11 cellular contexts compared by ENCODE assay signal in genomic region chr5:179837076-179838011, GRCh38. TPM values are rescaled to one million over a fixed set of nuclear protein-coding genes. Genes with fewer than 3 reads are reported as not detected.
DNase-seq lines count a peak whose midpoint lies in the region; ATAC-seq and TF ChIP-seq lines count a peak whose summit lies in the region.
"Had no signal": no experiment of that assay in that cellular context is flagged by ENCODE, and none has a peak within 500 bp of the region (broad histone marks: within the 10 kb centered on the region; RNA-seq: fewer than 3 reads in every experiment).

No MANE protein-coding gene starts in this region.

- intact Hi-C loops in Calu3 (cut with micrococcal nuclease; ENCODE audit: unreplicated experiment), result no loop called here
- intact Hi-C loops in posterior vena cava (cut with DNase I), result no loop called here

- H3K27ac Mint-ChIP-seq in Calu3 (ENCODE audit: unreplicated experiment) (peak overlapping the region; percentile 72), T-helper 17 cell (peak overlapping the region; percentile 96)

- H2AFZ ChIP-seq in fibroblast of lung (ENCODE audit: low read length), result no peak overlapping the region

- BruUV-seq in Calu3 (replicated peaks; lab: Mats Ljungman, UMichigan), result no TSS peak

- H3K27ac ChIP-seq in fibroblast of lung (ENCODE audit: insufficient read depth, low read length), result peak overlapping the region; percentile 14

- peaks cover 4% of the 10 kb centered on the region for H3K79me2 ChIP-seq in fibroblast of lung (ENCODE audit: control insufficient read depth, insufficient read depth, low read length)

- H3K4me1 ChIP-seq in fibroblast of lung (ENCODE audit: control insufficient read depth, extremely low read depth, insufficient read depth, low read length), result peaks cover 4% of the 10 kb centered on the region

- peaks cover 40% of the 10 kb centered on the region for H3K36me3 ChIP-seq in fibroblast of lung (ENCODE audit: control insufficient read depth, insufficient read depth, low read length)

- peaks cover 24% of the 10 kb centered on the region for H3K4me1 Mint-ChIP-seq in Calu3 (ENCODE audit: low read depth, unreplicated experiment)
- peaks cover 15% of the 10 kb centered on the region for H3K4me1 Mint-ChIP-seq in T-helper 17 cell

- no peak for ATAC-seq in T-helper 17 cell

- no peak overlapping the region for H3K4me2 ChIP-seq in fibroblast of lung (ENCODE audit: extremely low read depth, insufficient read depth, low read length)

- no peak overlapping the region for H3K9ac ChIP-seq in fibroblast of lung (ENCODE audit: insufficient read depth, low read length)

- H3K36me3 Mint-ChIP-seq in Calu3 (ENCODE audit: insufficient read depth, unreplicated experiment), result peaks cover 96% of the 10 kb centered on the region
- peaks cover 8% of the 10 kb centered on the region for H3K36me3 Mint-ChIP-seq in T-helper 17 cell (ENCODE audit: low read depth)

- no peaks in the 10 kb centered on the region for H3K9me3 ChIP-seq in T-helper 17 cell (ENCODE audit: control insufficient read depth, low read length, poor library complexity, severe bottlenecking)
- H3K9me3 ChIP-seq in fibroblast of lung (ENCODE audit: control insufficient read depth, insufficient read depth, low read depth, low read length), result no peaks in the 10 kb centered on the region

- DNase-seq in Calu3 (no peak), T-helper 17 cell (no peak), fibroblast of lung (ENCODE audit: low read depth in 2 of 2) (no peak), posterior vena cava (ENCODE audit: low spot score) (peak; percentile 71), NCI-H1417 (lab: John Stamatoyannopoulos, UW) (no peak), GM10248 (ENCODE audit: extremely low spot score) (no peak), NCI-H82 treated with DMSO at 0.1 percent for 48 hours (lab: John Stamatoyannopoulos, UW; ENCODE audit: unreplicated experiment) (no peak)
- DNase-seq in effector CD4-positive, alpha-beta T cell, result no peak
- DNase-seq: DMS79, KG1, SHP77 had no signal

- peaks cover 2% of the 10 kb centered on the region for H4K20me1 ChIP-seq in fibroblast of lung (ENCODE audit: control insufficient read depth, extremely low read depth, insufficient read depth, low read length)

- no peak overlapping the region for H3K4me3 ChIP-seq in fibroblast of lung (replicated peaks in 1 of 4; ENCODE audit: control extremely low read depth in 1 of 4, insufficient read depth in 1 of 4, low read depth in 3 of 4, low read length in 4 of 4)

- H3K27me3 Mint-ChIP-seq in Calu3 (ENCODE audit: unreplicated experiment), result no peaks in the 10 kb centered on the region
- H3K27me3 Mint-ChIP-seq in T-helper 17 cell, result no peaks in the 10 kb centered on the region

- no peaks in the 10 kb centered on the region for H3K9me3 Mint-ChIP-seq in Calu3 (ENCODE audit: low read depth, unreplicated experiment)

- POLR2A ChIA-PET in GM10248 (lab: Yijun Ruan, JAX), result interaction anchor here (0.6 to 1.0 kb wide), 2 partner anchors 17 to 214 kb away, joined by 3 to 5 read pairs; partner anchors contain the start of genes HNRNPH1 and SQSTM1

- no peaks in the 10 kb centered on the region for H3K27me3 ChIP-seq in fibroblast of lung (ENCODE audit: control insufficient read depth, insufficient read depth, low read length)

- CTCF ChIA-PET in Calu3 (lab: Charles Lee) (interaction anchor here (0.5 kb wide), 1 partner anchor 157 kb away, joined by 8 read pairs; no protein-coding TSS in a partner anchor), GM10248 (lab: Yijun Ruan, JAX) (interaction anchor here (1.1 to 2.3 kb wide), 5 partner anchors 9 to 140 kb away, joined by 3 to 6 read pairs (median 3); no protein-coding TSS in a partner anchor)

- H3K4me3 Mint-ChIP-seq in Calu3 (ENCODE audit: low read depth, unreplicated experiment), result no peak overlapping the region
- peak overlapping the region; percentile 82 for H3K4me3 Mint-ChIP-seq in T-helper 17 cell

- TF ChIP-seq CTCF in Calu3 (IDR thresholded peaks at IDR 0.05; ENCODE audit: unreplicated experiment) (no peak), fibroblast of lung (conservative IDR thresholded peaks at IDR 0.05 in 1 of 2, IDR thresholded peaks at IDR 0.05 in 1 of 2; ENCODE audit: low read depth in 1 of 2, low read length in 2 of 2) (no peak), GM10248 (IDR thresholded peaks at IDR 0.05; ENCODE audit: control extremely low read depth, extremely low read depth, low read depth, missing control alignments) (no peak)

RNA-seq across cellular contexts. Expression of gene SQSTM1, which starts 16.6 kb away (rescaled TPM):
- total RNA-seq in Calu3 (2022) (1,023 and 1,145 TPM in 2 replicates), T-helper 17 cell (100 to 1,000 TPM; 446 to 548 TPM), fibroblast of lung (1,096 and 1,894 TPM in 2 replicates), posterior vena cava (100 to 1,000 TPM; 245 to 333 TPM)
- polyA plus RNA-seq in fibroblast of lung, result 212 and 310 TPM in 2 replicates
- polyA plus RNA-seq in fibroblast of lung (2012), result 451 and 724 TPM in 2 replicates
- 385 and 386 TPM in 2 replicates for polyA minus RNA-seq in fibroblast of lung (ENCODE audit: low replicate concordance)

RNA-seq across cellular contexts. Expression of gene MRNIP, which starts 21.3 kb away (rescaled TPM):
- 41.5 and 47.1 TPM in 2 replicates for total RNA-seq in Calu3 (2022)
- 10 to 100 TPM; 32.5 to 36.8 TPM for total RNA-seq in T-helper 17 cell
- total RNA-seq in fibroblast of lung, result 15.4 and 21.0 TPM in 2 replicates
- 8.2 and 8.6 TPM in 2 replicates for polyA plus RNA-seq in fibroblast of lung
- 10.8 and 11.9 TPM in 2 replicates for polyA plus RNA-seq in fibroblast of lung (2012)
- polyA minus RNA-seq in fibroblast of lung (ENCODE audit: low replicate concordance), result 1.6 and 6.9 TPM in 2 replicates
- 10 to 100 TPM; 17.3 to 20.1 TPM for total RNA-seq in posterior vena cava

RNA-seq across cellular contexts. Expression of gene MGAT4B, which starts 30.7 kb away (rescaled TPM):
- total RNA-seq in Calu3 (2022) (610 and 613 TPM in 2 replicates), T-helper 17 cell (100 to 1,000 TPM; 137 to 168 TPM), fibroblast of lung (116 and 157 TPM in 2 replicates), posterior vena cava (10 to 100 TPM; 54.6 to 62.8 TPM)
- 172 and 175 TPM in 2 replicates for polyA plus RNA-seq in fibroblast of lung
- polyA plus RNA-seq in fibroblast of lung (2012), result 144 and 153 TPM in 2 replicates
- polyA minus RNA-seq in fibroblast of lung (ENCODE audit: low replicate concordance), result 468 and 469 TPM in 2 replicates

RNA-seq across cellular contexts. Expression of gene LTC4S, which starts 43.6 kb away (rescaled TPM):
- 2.2 and 4.9 TPM in 2 replicates for total RNA-seq in Calu3 (2022)
- total RNA-seq in T-helper 17 cell, result 1 to 10 TPM; 6.4 to 6.8 TPM
- total RNA-seq in fibroblast of lung, result 0.83 and 4.1 TPM in 2 replicates
- polyA plus RNA-seq in fibroblast of lung, result 0.32 and 0.78 TPM in 2 replicates
- 1.1 and 2.4 TPM in 2 replicates for polyA plus RNA-seq in fibroblast of lung (2012)
- polyA minus RNA-seq in fibroblast of lung (ENCODE audit: low replicate concordance), result not detected in 2 replicates
- 10 to 100 TPM; 19.7 to 20.3 TPM for total RNA-seq in posterior vena cava
